Comparison of ENCODE assay signal across 7 cellular contexts in genomic region chr16:7431723-7432122, GRCh38.
"Had no signal": no experiment of that assay in that cellular context is flagged by ENCODE, and none has a peak within 500 bp of the region (broad histone marks: within the 10 kb centered on the region; RNA-seq: fewer than 3 reads in every experiment).

No MANE protein-coding gene starts in this region.

- ATAC-seq: HCT116, K562 had no signal

- DNase-seq: GOT3, HFFc6, IMR-90, KG1 had no signal

- H3K36me3 ChIP-seq: HAP-1 had no signal

- H3K27ac Mint-ChIP-seq: HFFc6 had no signal

- H3K4me3 Mint-ChIP-seq: HFFc6 had no signal

- H3K9me3 ChIP-seq: HAP-1 had no signal

- H3K4me3 ChIP-seq: HAP-1, K562 had no signal

- H3K4me1 ChIP-seq: HAP-1 had no signal
